In the genomic region with DNA sequence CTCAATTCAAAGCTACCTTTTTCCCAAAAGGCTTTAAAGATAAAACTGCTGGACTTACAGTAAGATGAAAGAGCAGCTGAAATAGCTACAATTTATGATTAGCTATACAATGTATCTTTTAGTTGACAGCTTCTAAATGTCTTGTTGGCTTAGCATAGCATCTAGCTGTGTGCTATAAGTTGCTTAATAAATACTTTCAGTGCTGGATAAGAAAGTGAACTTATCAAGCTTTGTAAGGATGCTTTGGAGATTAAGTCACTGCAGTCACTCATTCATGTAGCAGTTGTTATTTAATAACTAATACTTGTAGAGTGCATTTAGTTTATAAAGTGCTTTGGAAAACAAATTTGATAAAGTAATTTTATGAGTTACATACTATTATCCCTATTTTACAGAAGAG, we compare ENCODE assay signal across 25 cellular contexts. TPM values are rescaled to one million over a fixed set of nuclear protein-coding genes. Genes with fewer than 3 reads are reported as not detected.
"Had no signal": no experiment of that assay in that cellular context is flagged by ENCODE, and none has a peak within 500 bp of the region (broad histone marks: within the 10 kb centered on the region; RNA-seq: fewer than 3 reads in every experiment).

No MANE protein-coding gene starts in this region.

- ATAC-seq: activated naive CD8-positive, alpha-beta T cell treated with anti-CD3 and anti-CD28 coated beads, Interleukin-2, amount 50 U/mL, for 24 hours; gastrocnemius medialis; naive thymus-derived CD8-positive, alpha-beta T cell; stimulated activated naive B cell treated with anti-CD40 and anti-IgM and Interleukin-4, amounts not matched to agents 10 μg/mL and 1 μg/mL and 100 μg/mL, for 72 hours had no signal

- H3K9ac ChIP-seq: neural progenitor cell had no signal

- H3K27ac ChIP-seq: neural progenitor cell had no signal

- DNase-seq: activated CD4-positive, alpha-beta memory T cell treated with anti-CD3 and anti-CD28 coated beads for 36 hours; activated CD4-positive, alpha-beta T cell treated with anti-CD3 and anti-CD28 coated beads for 48 hours; activated CD4-positive, CD25-positive, alpha-beta regulatory T cell; activated effector memory CD4-positive, alpha-beta T cell treated with anti-CD3 and anti-CD28 coated beads, Interleukin-2, amount 50 U/mL, for 16 hours; activated naive CD4-positive, alpha-beta T cell treated with anti-CD3 and anti-CD28 coated beads, Interleukin-2, amount 50 U/mL, for 16 hours; activated naive CD8-positive, alpha-beta T cell treated with anti-CD3 and anti-CD28 coated beads, Interleukin-2, amount 50 U/mL, for 24 hours; activated T-cell treated with anti-CD3 and anti-CD28 coated beads for 4 hours; anterior cingulate cortex; caudate nucleus; dermis blood vessel endothelial cell; effector CD8-positive, alpha-beta T cell; gastrocnemius medialis; head of caudate nucleus; islet precursor cell; naive thymus-derived CD8-positive, alpha-beta T cell; retina; sigmoid colon; stimulated activated CD4-positive, alpha-beta T cell treated with anti-CD3 and anti-CD28 coated beads, Interleukin-2, amount 100 ng/mL, for 48 hours; stimulated activated CD8-positive, alpha-beta memory T cell treated with anti-CD3 and anti-CD28 coated beads, Interleukin-4, amount 100 ng/mL, for 48 hours; stimulated activated naive B cell treated with anti-CD40 and anti-IgM and Interleukin-4, amounts not matched to agents 10 μg/mL and 1 μg/mL and 100 μg/mL, for 72 hours; T1000; transverse colon had no signal

- H3K4me1 Mint-ChIP-seq: neural progenitor cell had no signal

- H3K36me3 ChIP-seq: gastrocnemius medialis, neural progenitor cell, sigmoid colon, transverse colon had no signal

- H3K4me2 ChIP-seq: neural progenitor cell had no signal

- H3K36me3 Mint-ChIP-seq: activated CD4-positive, alpha-beta memory T cell treated with anti-CD3 and anti-CD28 coated beads for 36 hours; brain; naive thymus-derived CD8-positive, alpha-beta T cell had no signal

- H3K9me3 ChIP-seq: gastrocnemius medialis, sigmoid colon, transverse colon had no signal

- H3K27me3 Mint-ChIP-seq: activated CD4-positive, alpha-beta memory T cell treated with anti-CD3 and anti-CD28 coated beads for 36 hours; activated naive CD8-positive, alpha-beta T cell treated with anti-CD3 and anti-CD28 coated beads, Interleukin-2, amount 50 U/mL, for 24 hours; brain; naive thymus-derived CD8-positive, alpha-beta T cell; stimulated activated naive B cell treated with anti-CD40 and anti-IgM and Interleukin-4, amounts not matched to agents 10 μg/mL and 1 μg/mL and 100 μg/mL, for 72 hours had no signal

- H3K9me3 Mint-ChIP-seq: activated CD4-positive, alpha-beta memory T cell treated with anti-CD3 and anti-CD28 coated beads for 36 hours; activated naive CD8-positive, alpha-beta T cell treated with anti-CD3 and anti-CD28 coated beads, Interleukin-2, amount 50 U/mL, for 24 hours; naive thymus-derived CD8-positive, alpha-beta T cell had no signal

- H3K27me3 ChIP-seq: gastrocnemius medialis, neural progenitor cell, sigmoid colon, transverse colon had no signal

- H3K27ac Mint-ChIP-seq: brain, neural progenitor cell had no signal

- H3K4me3 Mint-ChIP-seq: activated CD4-positive, alpha-beta memory T cell treated with anti-CD3 and anti-CD28 coated beads for 36 hours; activated naive CD8-positive, alpha-beta T cell treated with anti-CD3 and anti-CD28 coated beads, Interleukin-2, amount 50 U/mL, for 24 hours; brain; neural progenitor cell had no signal

- H3K4me3 ChIP-seq: gastrocnemius medialis, lung, neural progenitor cell, sigmoid colon, transverse colon had no signal

- H3K4me1 ChIP-seq: neural progenitor cell had no signal

RNA-seq across cellular contexts. Expression of a gene that starts 14.6 kb away (rescaled TPM):
- total RNA-seq: gastrocnemius medialis had no signal
- polyA plus RNA-seq: naive thymus-derived CD8-positive, alpha-beta T cell had no signal
